Comparison of ENCODE assay signal across 23 cellular contexts in genomic region chr10:94102436-94102835, GRCh38.
"Had no signal": no experiment of that assay in that cellular context is flagged by ENCODE, and none has a peak within 500 bp of the region (broad histone marks: within the 10 kb centered on the region; RNA-seq: fewer than 3 reads in every experiment).

No MANE protein-coding gene starts in this region.

- H3K4me3 Mint-ChIP-seq: activated B cell treated with CpG ODN at 0.5 μM for 24 hours; activated CD4-positive, alpha-beta memory T cell treated with anti-CD3 and anti-CD28 coated beads for 36 hours; activated CD4-positive, alpha-beta T cell treated with anti-CD3 and anti-CD28 coated beads, Interleukin-2, amount 10 ng/mL, durations not matched to agents 24 days and 14 days; activated naive CD4-positive, alpha-beta T cell treated with anti-CD3 and anti-CD28 coated beads, Interleukin-2, amount 10 ng/mL, durations not matched to agents 7 days and 5 days; activated naive CD8-positive, alpha-beta T cell treated with anti-CD3 and anti-CD28 coated beads for 36 hours; activated T-helper 17 cell treated with anti-CD3 and anti-CD28 coated beads, Interleukin-2, amount 50 U/mL, for 72 hours; IgD-negative memory B cell; T-helper 17 cell had no signal

- ATAC-seq: activated T-helper 17 cell treated with anti-CD3 and anti-CD28 coated beads, Interleukin-2, amount 50 U/mL, for 72 hours; T-helper 17 cell had no signal

- H3K9me3 Mint-ChIP-seq: activated B cell treated with CpG ODN at 0.5 μM for 24 hours; activated CD4-positive, alpha-beta memory T cell treated with anti-CD3 and anti-CD28 coated beads for 36 hours; activated CD4-positive, alpha-beta T cell treated with anti-CD3 and anti-CD28 coated beads, Interleukin-2, amount 10 ng/mL, durations not matched to agents 24 days and 14 days; activated naive CD4-positive, alpha-beta T cell treated with anti-CD3 and anti-CD28 coated beads, Interleukin-2, amount 10 ng/mL, durations not matched to agents 7 days and 5 days; activated naive CD8-positive, alpha-beta T cell treated with anti-CD3 and anti-CD28 coated beads for 36 hours; activated T-helper 17 cell treated with anti-CD3 and anti-CD28 coated beads, Interleukin-2, amount 50 U/mL, for 72 hours had no signal

- H3K4me1 Mint-ChIP-seq: activated B cell treated with CpG ODN at 0.5 μM for 24 hours; activated CD4-positive, alpha-beta T cell treated with anti-CD3 and anti-CD28 coated beads, Interleukin-2, amount 10 ng/mL, durations not matched to agents 24 days and 14 days; activated naive CD4-positive, alpha-beta T cell treated with anti-CD3 and anti-CD28 coated beads, Interleukin-2, amount 10 ng/mL, durations not matched to agents 7 days and 5 days; activated naive CD8-positive, alpha-beta T cell treated with anti-CD3 and anti-CD28 coated beads for 36 hours; activated T-helper 17 cell treated with anti-CD3 and anti-CD28 coated beads, Interleukin-2, amount 50 U/mL, for 72 hours; T-helper 17 cell had no signal

- H3K27ac Mint-ChIP-seq: activated B cell treated with CpG ODN at 0.5 μM for 24 hours; activated CD4-positive, alpha-beta memory T cell treated with anti-CD3 and anti-CD28 coated beads for 36 hours; activated CD4-positive, alpha-beta T cell treated with anti-CD3 and anti-CD28 coated beads, Interleukin-2, amount 10 ng/mL, durations not matched to agents 24 days and 14 days; activated naive CD4-positive, alpha-beta T cell treated with anti-CD3 and anti-CD28 coated beads, Interleukin-2, amount 10 ng/mL, durations not matched to agents 7 days and 5 days; activated naive CD8-positive, alpha-beta T cell treated with anti-CD3 and anti-CD28 coated beads for 36 hours; activated T-helper 17 cell treated with anti-CD3 and anti-CD28 coated beads, Interleukin-2, amount 50 U/mL, for 72 hours; IgD-negative memory B cell; T-helper 17 cell had no signal

- H3K36me3 Mint-ChIP-seq: activated CD4-positive, alpha-beta memory T cell treated with anti-CD3 and anti-CD28 coated beads for 36 hours; activated naive CD4-positive, alpha-beta T cell treated with anti-CD3 and anti-CD28 coated beads, Interleukin-2, amount 10 ng/mL, durations not matched to agents 7 days and 5 days; activated naive CD8-positive, alpha-beta T cell treated with anti-CD3 and anti-CD28 coated beads for 36 hours had no signal

- DNase-seq: activated B cell treated with CpG ODN at 0.5 μM for 24 hours; activated CD4-positive, alpha-beta memory T cell treated with anti-CD3 and anti-CD28 coated beads for 36 hours; activated CD4-positive, alpha-beta T cell treated with anti-CD3 and anti-CD28 coated beads for 1 hour; activated CD4-positive, alpha-beta T cell treated with anti-CD3 and anti-CD28 coated beads, Interleukin-2, amount 10 ng/mL, durations not matched to agents 24 days and 14 days; activated CD8-positive, alpha-beta memory T cell treated with anti-CD3 and anti-CD28 coated beads for 24 hours; activated gamma-delta T cell; activated naive CD4-positive, alpha-beta T cell treated with anti-CD3 and anti-CD28 coated beads, Interleukin-2, amount 10 ng/mL, durations not matched to agents 7 days and 5 days; activated naive CD8-positive, alpha-beta T cell treated with anti-CD3 and anti-CD28 coated beads for 36 hours; activated T-cell treated with anti-CD3 and anti-CD28 coated beads, Interleukin-2, amount 50 U/mL, for 48 hours; brain microvascular endothelial cell; KG1; NCI-H1092; NCI-H1417 treated with DMSO at 0.1 percent for 48 hours; NCI-H1694; NCI-H2029 treated with DMSO at 0.1 percent for 48 hours; NCI-H345; NCI-H510A; NCI-H526 treated with DMSO at 0.1 percent for 48 hours; SIG-M5; T-helper 17 cell; T-helper 9 cell had no signal
